2 cellular contexts compared by ENCODE assay signal in genomic region chr5:115542076-115542475, GRCh38.
TF ChIP-seq lines count a peak whose summit lies in the region.

No MANE protein-coding gene starts in this region.

TF ChIP-seq in SK-N-SH treated with all-trans-retinoic acid at 6 μM for 48 hours, 23 proteins besides CTCF, POLR2A, EP300 and RAD21 (continued from another document):
- TF ChIP-seq ZC3H10 (CRISPR knock-in tag; IDR thresholded peaks at IDR 0.05): no peak
- TF ChIP-seq ISL1 (CRISPR knock-in tag; IDR thresholded peaks at IDR 0.05): no peak
- no peak for TF ChIP-seq POU6F1 (CRISPR knock-in tag; IDR thresholded peaks at IDR 0.05; ENCODE audit: borderline replicate concordance, low read depth)
- TF ChIP-seq PATZ1 (CRISPR knock-in tag; IDR thresholded peaks at IDR 0.05; ENCODE audit: borderline replicate concordance): no peak
- no peak for TF ChIP-seq CSDC2 (CRISPR knock-in tag; IDR thresholded peaks at IDR 0.05)
- TF ChIP-seq ARNTL (CRISPR knock-in tag; IDR thresholded peaks at IDR 0.05; ENCODE audit: borderline replicate concordance, low read depth): no peak
- no peak for TF ChIP-seq OSR1 (CRISPR knock-in tag; IDR thresholded peaks at IDR 0.05)

TF ChIP-seq in WTC11, 78 proteins besides CTCF, POLR2A, EP300 and RAD21 (continued from another document):
- TF ChIP-seq, protein P1, sequence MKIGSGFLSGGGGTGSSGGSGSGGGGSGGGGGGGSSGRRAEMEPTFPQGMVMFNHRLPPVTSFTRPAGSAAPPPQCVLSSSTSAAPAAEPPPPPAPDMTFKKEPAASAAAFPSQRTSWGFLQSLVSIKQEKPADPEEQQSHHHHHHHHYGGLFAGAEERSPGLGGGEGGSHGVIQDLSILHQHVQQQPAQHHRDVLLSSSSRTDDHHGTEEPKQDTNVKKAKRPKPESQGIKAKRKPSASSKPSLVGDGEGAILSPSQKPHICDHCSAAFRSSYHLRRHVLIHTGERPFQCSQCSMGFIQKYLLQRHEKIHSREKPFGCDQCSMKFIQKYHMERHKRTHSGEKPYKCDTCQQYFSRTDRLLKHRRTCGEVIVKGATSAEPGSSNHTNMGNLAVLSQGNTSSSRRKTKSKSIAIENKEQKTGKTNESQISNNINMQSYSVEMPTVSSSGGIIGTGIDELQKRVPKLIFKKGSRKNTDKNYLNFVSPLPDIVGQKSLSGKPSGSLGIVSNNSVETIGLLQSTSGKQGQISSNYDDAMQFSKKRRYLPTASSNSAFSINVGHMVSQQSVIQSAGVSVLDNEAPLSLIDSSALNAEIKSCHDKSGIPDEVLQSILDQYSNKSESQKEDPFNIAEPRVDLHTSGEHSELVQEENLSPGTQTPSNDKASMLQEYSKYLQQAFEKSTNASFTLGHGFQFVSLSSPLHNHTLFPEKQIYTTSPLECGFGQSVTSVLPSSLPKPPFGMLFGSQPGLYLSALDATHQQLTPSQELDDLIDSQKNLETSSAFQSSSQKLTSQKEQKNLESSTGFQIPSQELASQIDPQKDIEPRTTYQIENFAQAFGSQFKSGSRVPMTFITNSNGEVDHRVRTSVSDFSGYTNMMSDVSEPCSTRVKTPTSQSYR (CRISPR knock-in tag; IDR thresholded peaks at IDR 0.05): no peak
- TF ChIP-seq, protein P2, sequence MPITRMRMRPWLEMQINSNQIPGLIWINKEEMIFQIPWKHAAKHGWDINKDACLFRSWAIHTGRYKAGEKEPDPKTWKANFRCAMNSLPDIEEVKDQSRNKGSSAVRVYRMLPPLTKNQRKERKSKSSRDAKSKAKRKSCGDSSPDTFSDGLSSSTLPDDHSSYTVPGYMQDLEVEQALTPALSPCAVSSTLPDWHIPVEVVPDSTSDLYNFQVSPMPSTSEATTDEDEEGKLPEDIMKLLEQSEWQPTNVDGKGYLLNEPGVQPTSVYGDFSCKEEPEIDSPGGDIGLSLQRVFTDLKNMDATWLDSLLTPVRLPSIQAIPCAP (CRISPR knock-in tag; IDR thresholded peaks at IDR 0.05): no peak
- TF ChIP-seq ZNF138 (CRISPR knock-in tag; conservative IDR thresholded peaks at IDR 0.05) (no peak), ELF4 (CRISPR knock-in tag; IDR thresholded peaks at IDR 0.05; ENCODE audit: low read depth) (no peak)
